1 cellular context compared by ENCODE assay signal in the genomic region with DNA sequence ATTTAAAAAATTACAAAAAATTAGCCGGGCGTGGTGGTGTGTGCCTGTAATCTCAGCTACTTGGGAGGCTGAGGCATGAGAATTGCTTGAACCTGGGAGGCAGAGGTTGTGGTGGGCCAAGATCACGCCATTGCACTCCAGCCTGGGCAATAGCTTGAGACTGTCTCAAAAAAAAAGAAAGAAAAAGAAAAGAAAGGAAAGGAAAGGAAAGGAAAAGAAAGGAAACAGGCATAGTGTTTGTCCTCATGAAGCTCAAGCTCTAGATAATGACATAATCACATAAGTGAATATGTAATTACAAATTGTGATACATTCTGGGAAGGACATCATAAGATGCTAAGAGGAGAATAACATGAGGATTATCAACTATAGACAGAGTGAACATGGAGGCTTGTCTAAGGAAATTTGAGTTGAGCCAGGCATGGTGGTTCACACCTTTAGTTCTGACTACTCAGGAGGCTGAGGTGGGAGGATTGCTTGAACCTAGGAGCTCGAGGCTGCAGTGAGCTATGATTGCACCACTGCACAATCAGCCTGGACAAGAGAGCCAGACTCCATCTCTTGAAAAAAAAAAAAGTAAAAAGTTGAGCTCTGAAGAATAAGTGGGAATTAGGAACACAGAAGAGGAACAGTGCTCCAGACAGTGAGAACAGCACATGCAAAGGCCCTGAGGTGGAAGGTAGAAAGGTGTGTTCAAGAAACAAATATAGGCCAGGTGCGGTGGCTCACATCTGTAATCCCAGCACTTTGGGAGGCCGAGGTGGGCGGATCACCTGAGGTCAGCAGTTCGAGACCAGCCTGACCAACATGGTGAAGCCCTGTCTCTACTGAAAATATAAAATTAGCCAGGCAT. TPM values are rescaled to one million over a fixed set of nuclear protein-coding genes. Genes with fewer than 3 reads are reported as not detected.
"Had no signal": no experiment of that assay in that cellular context is flagged by ENCODE, and none has a peak within 500 bp of the region (broad histone marks: within the 10 kb centered on the region; RNA-seq: fewer than 3 reads in every experiment).

No MANE protein-coding gene starts in this region.

RNA-seq across cellular contexts. Expression of gene SPTBN4, which starts 34.1 kb away (rescaled TPM):
- total RNA-seq: natural killer cell treated with Interleukin-12 subunit alpha and Interleukin-12 subunit beta and Interleukin-15 and Interleukin-18, amount 100 ng/mL, for 72 hours had no signal
